In the genomic region with DNA sequence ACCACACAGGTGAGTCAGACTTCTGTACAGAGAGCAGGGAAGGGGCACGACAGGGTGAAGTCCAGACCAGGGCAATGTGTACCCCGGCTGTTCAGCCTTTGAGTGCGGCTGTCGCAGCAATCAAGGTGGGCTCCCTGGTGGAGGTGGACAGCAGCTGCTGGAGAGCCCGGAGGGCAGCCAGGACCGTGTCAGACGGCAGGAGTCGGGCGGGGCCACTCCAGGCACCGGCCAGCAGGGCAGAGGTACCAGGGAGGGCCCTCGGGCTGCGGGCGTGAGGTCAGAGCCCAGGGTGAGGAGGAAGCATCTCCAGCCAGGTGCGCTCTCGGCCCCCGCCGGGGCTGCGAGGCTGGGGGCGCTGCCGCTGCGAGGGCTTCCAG, we compare ENCODE assay signal across 8 cellular contexts. TPM values are rescaled to one million over a fixed set of nuclear protein-coding genes. Genes with fewer than 3 reads are reported as not detected.
A peak's percentile ranks its signal among the peaks of the same experiment; 100 is the strongest.
DNase-seq lines count a peak whose midpoint lies in the region; ATAC-seq and TF ChIP-seq lines count a peak whose summit lies in the region.

No MANE protein-coding gene starts in this region.

- no peak for TF ChIP-seq CTCF in Calu3 (IDR thresholded peaks at IDR 0.05; ENCODE audit: unreplicated experiment)
- no peak for TF ChIP-seq CTCF in SK-N-SH (IDR thresholded peaks at IDR 0.05)
- TF ChIP-seq CTCF in epithelial cell of proximal tubule (conservative IDR thresholded peaks at IDR 0.05; ENCODE audit: low read depth, low read length): no peak
- TF ChIP-seq CTCF in neural cell (IDR thresholded peaks at IDR 0.05; ENCODE audit: poor library complexity, severe bottlenecking): no peak
- TF ChIP-seq CTCF in GM20000 (IDR thresholded peaks at IDR 0.05; ENCODE audit: extremely low read depth, missing control alignments): no peak

- H3K36me3 ChIP-seq in SK-N-SH (replicated peaks in 1 of 2; ENCODE audit: control insufficient read depth in 1 of 2, insufficient read depth in 2 of 2, low read length in 1 of 2): peaks cover 5 to 16% of the 10 kb centered on the region in 2 experiments
- H3K36me3 ChIP-seq in neural cell (ENCODE audit: insufficient read depth, low read length): no peaks in the 10 kb centered on the region

- H3K4me3 Mint-ChIP-seq in Calu3 (ENCODE audit: low read depth, unreplicated experiment): peak overlapping the region; percentile 76

- intact Hi-C loops in Calu3 (cut with micrococcal nuclease; ENCODE audit: unreplicated experiment): no loop called here

- H3K4me1 ChIP-seq in SK-N-SH (ENCODE audit: control insufficient read depth in 1 of 2, insufficient read depth in 2 of 2, low read depth in 1 of 2, low read length in 1 of 2): peaks cover 20 to 40% of the 10 kb centered on the region in 2 experiments; a peak in 2 of 4 replicates

- DNase-seq in Calu3 (peak; percentile 68), SK-N-SH (peak; percentile 80), epithelial cell of proximal tubule (ENCODE audit: low read depth) (no peak), GM20000 (ENCODE audit: low spot score) (no peak), NCI-H2107 (lab: John Stamatoyannopoulos, UW) (no peak)

- H3K27ac Mint-ChIP-seq in Calu3 (ENCODE audit: unreplicated experiment): peak overlapping the region; percentile 91

- H3K27me3 ChIP-seq in SK-N-SH (ENCODE audit: insufficient read depth): no peaks in the 10 kb centered on the region
- no peaks in the 10 kb centered on the region for H3K27me3 ChIP-seq in neural cell (ENCODE audit: insufficient read depth, low read depth, low read length)

- TF ChIP-seq EP300 in SK-N-SH (IDR thresholded peaks at IDR 0.05; ENCODE audit: borderline replicate concordance in 1 of 2, low read depth in 1 of 2, low read length in 1 of 2) (no peak), neural cell (conservative IDR thresholded peaks at IDR 0.05; ENCODE audit: poor library complexity, severe bottlenecking) (no peak)

- H3K9me2 ChIP-seq in SK-N-SH: no peaks in the 10 kb centered on the region
- H3K9me2 ChIP-seq in neural cell (ENCODE audit: insufficient read depth, low read length): no peaks in the 10 kb centered on the region

- H4K20me1 ChIP-seq in SK-N-SH (ENCODE audit: insufficient read depth): peaks cover 7% of the 10 kb centered on the region
- no peaks in the 10 kb centered on the region for H4K20me1 ChIP-seq in neural cell (ENCODE audit: insufficient read depth)

- peak overlapping the region; percentile 84 for H2AFZ ChIP-seq in SK-N-SH (ENCODE audit: low read depth)
- peak overlapping the region; percentile 40 for H2AFZ ChIP-seq in neural cell (ENCODE audit: low read depth, low read length)

- peaks cover 31% of the 10 kb centered on the region for H3K79me2 ChIP-seq in SK-N-SH (ENCODE audit: insufficient read depth)
- no peaks in the 10 kb centered on the region for H3K79me2 ChIP-seq in neural cell (replicated peaks; ENCODE audit: insufficient read depth, low read length)

- H3K9me3 Mint-ChIP-seq in Calu3 (ENCODE audit: low read depth, unreplicated experiment): no peaks in the 10 kb centered on the region

- ATAC-seq in HG02571 (IDR thresholded peaks at IDR 0.05; ENCODE audit: unreplicated experiment) (peak; percentile 4), HG03521 (IDR thresholded peaks at IDR 0.05; ENCODE audit: unreplicated experiment) (no peak)

- POLR2A ChIA-PET in SK-N-SH (lab: Yijun Ruan, JAX): interaction anchor here (1.2 to 1.4 kb wide), 2 partner anchors 13 to 24 kb away, joined by 3 read pairs; no protein-coding TSS in a partner anchor

- CTCF ChIA-PET in Calu3 (lab: Charles Lee) (interaction anchor here (0.6 to 1.5 kb wide), 4 partner anchors 12 to 71 kb away, joined by 3 to 5 read pairs (median 4); no protein-coding TSS in a partner anchor), SK-N-SH (lab: Yijun Ruan, JAX) (interaction anchor here (1.3 kb wide), 1 partner anchor 71 kb away, joined by 5 read pairs; no protein-coding TSS in a partner anchor)

- WGBS in SK-N-SH (ENCODE audit: low lambda C conversion rate): 0% methylated on average over 1 of the region's 21 CpGs

- H3K9ac ChIP-seq in SK-N-SH: peak overlapping the region; percentile 68
- H3K9ac ChIP-seq in neural cell (ENCODE audit: low read length): peak overlapping the region; percentile 64

- H3K36me3 Mint-ChIP-seq in Calu3 (ENCODE audit: insufficient read depth, unreplicated experiment): peaks cover 65% of the 10 kb centered on the region

- H3K4me3 ChIP-seq in SK-N-SH (ENCODE audit: low read depth in 2 of 2, low read length in 1 of 2) (peak overlapping the region; percentile 76 to 77), epithelial cell of proximal tubule (ENCODE audit: low read depth, low read length) (peak overlapping the region; percentile 87), neural cell (ENCODE audit: low read length) (peak overlapping the region; percentile 84)

- no peak for TF ChIP-seq RAD21 in SK-N-SH (IDR thresholded peaks at IDR 0.05; ENCODE audit: low read length)
- no peak for TF ChIP-seq RAD21 in neural cell (conservative IDR thresholded peaks at IDR 0.05)

- H3K27ac ChIP-seq in SK-N-SH (ENCODE audit: low read depth in 2 of 2, low read length in 1 of 2) (peak overlapping the region; percentile 59 to 86; a peak in 3 of 4 replicates), neural cell (ENCODE audit: low read length) (peak overlapping the region; percentile 59)

- H3K27me3 Mint-ChIP-seq in Calu3 (ENCODE audit: unreplicated experiment): no peaks in the 10 kb centered on the region

- H3F3A ChIP-seq in SK-N-SH (replicated peaks; ENCODE audit: insufficient read depth) (no peaks in the 10 kb centered on the region), neural cell (ENCODE audit: insufficient read depth, low read length, poor library complexity, severe bottlenecking) (no peaks in the 10 kb centered on the region)

- H3K4me2 ChIP-seq in SK-N-SH (peak overlapping the region; percentile 98), neural cell (ENCODE audit: low read length) (peak overlapping the region; percentile 30)

- BruUV-seq in Calu3 (replicated peaks; lab: Mats Ljungman, UMichigan): TSS peak; percentile 92

- H3K4me1 Mint-ChIP-seq in Calu3 (ENCODE audit: low read depth, unreplicated experiment): peaks cover 36% of the 10 kb centered on the region

- H3K9me3 ChIP-seq in SK-N-SH (no peaks in the 10 kb centered on the region), neural cell (ENCODE audit: low read length) (no peaks in the 10 kb centered on the region)

TF ChIP-seq in SK-N-SH, 30 proteins besides CTCF, POLR2A, EP300 and RAD21:
- TF ChIP-seq SMC3 (IDR thresholded peaks at IDR 0.05; ENCODE audit: low read depth, low read length) (no peak), PBX3 (IDR thresholded peaks at IDR 0.05) (0 out of 2 replicates have a peak, but pooled peaks have one; percentile 2), MEF2A (IDR thresholded peaks at IDR 0.05; ENCODE audit: borderline replicate concordance, low read depth) (no peak)
TF ChIP-seq in SK-N-SH: peak in this region for 1.

TF ChIP-seq in neural cell, 6 proteins besides CTCF, POLR2A, EP300 and RAD21 (continues in another document):
- TF ChIP-seq MXI1 (conservative IDR thresholded peaks at IDR 0.05; ENCODE audit: poor library complexity, severe bottlenecking) (no peak), TAF1 (IDR thresholded peaks at IDR 0.05; ENCODE audit: low read depth) (no peak), EZH2 (IDR thresholded peaks at IDR 0.05; ENCODE audit: borderline replicate concordance, insufficient read depth, low read length, poor library complexity, severe bottlenecking) (no peak), SMC3 (conservative IDR thresholded peaks at IDR 0.05; ENCODE audit: poor library complexity) (no peak), POLR2AphosphoS5 (IDR thresholded peaks at IDR 0.05) (no peak)

RNA-seq across cellular contexts. Expression of gene PIM3, which starts 0.8 kb away (rescaled TPM):
- 86.3 and 97.3 TPM in 2 replicates for total RNA-seq in Calu3 (2022)
- polyA plus RNA-seq in SK-N-SH (2012; rRNA removed): 9.9 and 15.3 TPM in 2 replicates
- polyA plus RNA-seq in SK-N-SH (2012; cell fraction: cytosol; rRNA removed): 6.3 and 10.1 TPM in 2 replicates
- 22.4 and 23.7 TPM in 2 replicates for polyA plus RNA-seq in SK-N-SH (2012; cell fraction: nucleus; rRNA removed)
- 37.5 and 49.3 TPM in 2 replicates for total RNA-seq in epithelial cell of proximal tubule
- polyA plus RNA-seq in neural cell: 28.7 and 32.6 TPM in 2 replicates
- polyA minus RNA-seq in neural cell: 18.8 and 25.3 TPM in 2 replicates

RNA-seq across cellular contexts. Expression of gene CRELD2, which starts 41.3 kb away (rescaled TPM):
- total RNA-seq in Calu3 (2022) (57.8 and 64.6 TPM in 2 replicates), epithelial cell of proximal tubule (48.8 and 54.1 TPM in 2 replicates)
- polyA plus RNA-seq in SK-N-SH (2012; rRNA removed) (92.5 and 113 TPM in 2 replicates), neural cell (83.2 and 97.3 TPM in 2 replicates)
- 66.3 and 80.8 TPM in 2 replicates for polyA plus RNA-seq in SK-N-SH (2012; cell fraction: cytosol; rRNA removed)
- polyA plus RNA-seq in SK-N-SH (2012; cell fraction: nucleus; rRNA removed): 104 and 142 TPM in 2 replicates
- polyA minus RNA-seq in neural cell: 29.0 and 29.8 TPM in 2 replicates

RNA-seq across cellular contexts. Expression of gene ALG12, which starts 41.5 kb away (rescaled TPM):
- total RNA-seq in Calu3 (2022) (25.4 and 27.0 TPM in 2 replicates), epithelial cell of proximal tubule (16.4 and 24.5 TPM in 2 replicates)
- polyA plus RNA-seq in SK-N-SH (2012; rRNA removed) (7.5 and 9.9 TPM in 2 replicates), neural cell (12.5 and 14.3 TPM in 2 replicates)
- polyA plus RNA-seq in SK-N-SH (2012; cell fraction: cytosol; rRNA removed): 6.0 and 8.3 TPM in 2 replicates
- polyA plus RNA-seq in SK-N-SH (2012; cell fraction: nucleus; rRNA removed): 23.2 and 25.7 TPM in 2 replicates
- 13.4 TPM in 2 replicates for polyA minus RNA-seq in neural cell

RNA-seq across cellular contexts. Expression of gene IL17REL, which starts 52.8 kb away (rescaled TPM):
- not detected in 2 replicates for total RNA-seq in Calu3 (2022)
- not detected in 2 replicates for polyA plus RNA-seq in SK-N-SH (2012; rRNA removed)
- polyA plus RNA-seq in SK-N-SH (2012; cell fraction: cytosol; rRNA removed): not detected in 2 replicates
- polyA plus RNA-seq in SK-N-SH (2012; cell fraction: nucleus; rRNA removed): 0.01 TPM in 1 of 2 replicates, not detected in the other
- total RNA-seq in epithelial cell of proximal tubule: not detected in 2 replicates
- not detected in 2 replicates for polyA plus RNA-seq in neural cell
- polyA minus RNA-seq in neural cell: not detected in 2 replicates

Comparison
In these comparisons a context has a peak if more than half of its experiments do, and no peak if none do; other contexts are left out.
1. DNase-seq: peak in Calu3 (single experiment) and SK-N-SH (single experiment); none in epithelial cell of proximal tubule (single experiment), GM20000 (single experiment) and NCI-H2107 (single experiment).
2. Peak in every context shown above with its lines, with median percentiles within 50 percentile points of each other: H3K4me3 ChIP-seq.